21 cellular contexts compared by ENCODE assay signal in the genomic region with DNA sequence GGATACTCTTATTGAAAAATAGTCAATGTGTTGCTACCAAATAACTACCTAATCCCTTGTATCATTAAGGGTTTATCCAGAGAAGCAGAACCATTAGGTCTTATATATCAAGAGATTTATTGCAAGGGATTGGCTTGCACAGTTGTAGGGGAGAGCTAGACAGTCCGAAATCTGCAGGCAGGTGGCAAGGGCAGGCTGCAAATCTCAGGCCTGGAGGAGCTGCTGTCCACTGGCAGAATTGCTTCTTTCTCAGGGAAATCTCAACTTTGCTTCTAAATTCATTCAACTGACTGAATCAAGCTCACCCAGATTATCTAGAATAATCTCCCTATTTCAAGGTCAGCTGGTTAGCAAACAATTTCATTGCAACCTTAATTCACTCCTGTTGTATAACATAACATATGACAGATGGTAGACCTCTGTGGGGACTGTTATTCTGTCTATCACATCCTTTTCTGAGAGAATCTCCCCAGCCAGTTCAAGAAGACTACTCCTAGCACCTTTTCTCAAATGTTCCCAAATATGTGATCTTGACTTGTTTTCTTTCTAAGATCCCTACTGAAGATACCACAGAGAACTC.
DNase-seq lines count a peak whose midpoint lies in the region; ATAC-seq, FAIRE-seq and TF ChIP-seq lines count a peak whose summit lies in the region.
"Had no signal": no experiment of that assay in that cellular context is flagged by ENCODE, and none has a peak within 500 bp of the region (broad histone marks: within the 10 kb centered on the region; RNA-seq: fewer than 3 reads in every experiment).

No MANE protein-coding gene starts in this region.

- H3K4me3 ChIP-seq in liver (ENCODE audit: low read depth in 1 of 3, low read length in 3 of 3) (no peak overlapping the region), HepG2 (replicated peaks in 1 of 3; ENCODE audit: insufficient read depth in 1 of 3, low read depth in 2 of 3, low read length in 3 of 3) (no peak overlapping the region)
- H3K4me3 ChIP-seq: BLaER1 treated with 17β-estradiol and CSF1 and Interleukin-3, amounts not matched to agents 10 nM and 100 nM; GM23248 had no signal

- TF ChIP-seq CTCF in liver (IDR thresholded peaks at IDR 0.05; ENCODE audit: low read depth, low read length, missing input control) (no peak), HepG2 (CRISPR knock-in tag; IDR thresholded peaks at IDR 0.05) (no peak), nephron (IDR thresholded peaks at IDR 0.05; ENCODE audit: unreplicated experiment in 3 of 3) (no peak)

- H3K4me1 ChIP-seq in liver (ENCODE audit: control insufficient read depth in 4 of 4, insufficient read depth in 4 of 4, low read length in 3 of 4): peaks cover 2 to 8% (median 8%) of the 10 kb centered on the region in 4 donors
- no peaks in the 10 kb centered on the region for H3K4me1 ChIP-seq in HepG2 (ENCODE audit: insufficient read depth, low read length)
- H3K4me1 ChIP-seq: BLaER1 treated with 17β-estradiol and CSF1 and Interleukin-3, amounts not matched to agents 10 nM and 100 nM had no signal

- in situ Hi-C loops in HepG2 (cut with HindIII; ENCODE audit: extremely low pct_ligation_motif_present, low pct_unique_long_range_greater_than_20kb): no loop called here

- no peaks in the 10 kb centered on the region for H3K27me3 Mint-ChIP-seq in nephron (ENCODE audit: low read depth)
- H3K27me3 Mint-ChIP-seq in stimulated activated memory B cell treated with anti-CD40 and anti-IgM and Interleukin-4, amounts not matched to agents 10 μg/mL and 1 μg/mL and 100 μg/mL, for 72 hours: peaks cover under 1% of the 10 kb centered on the region

- H3K27ac ChIP-seq in liver (ENCODE audit: low read depth in 1 of 2, low read length in 2 of 2) (no peak overlapping the region), HepG2 (ENCODE audit: extremely low read length, insufficient read depth, low read length) (no peak overlapping the region)
- H3K27ac ChIP-seq: BLaER1 treated with 17β-estradiol and CSF1 and Interleukin-3, amounts not matched to agents 10 nM and 100 nM; GM23248 had no signal

- H3K9ac ChIP-seq in liver (ENCODE audit: low read depth in 1 of 2, low read length in 2 of 2) (no peak overlapping the region), HepG2 (ENCODE audit: insufficient read depth, low read depth, low read length) (no peak overlapping the region)
- H3K9ac ChIP-seq: BLaER1 treated with 17β-estradiol and CSF1 and Interleukin-3, amounts not matched to agents 10 nM and 100 nM; GM23248 had no signal

- 88% methylated on average over 1 of the region's 1 CpG for WGBS in liver
- WGBS in HepG2 (ENCODE audit: low lambda C conversion rate): 0% methylated on average over 1 of the region's 1 CpG

- BruUV-seq in HepG2 (replicated peaks; lab: Mats Ljungman, UMichigan): no TSS peak

- H3K79me2 ChIP-seq in HepG2 (ENCODE audit: insufficient read depth, low read length): no peaks in the 10 kb centered on the region

- FAIRE-seq in HepG2 (lab: Jason Lieb, UNC) (no peak), HTR-8/SVneo (lab: Jason Lieb, UNC) (no peak)
- FAIRE-seq: G401.6, GM12891, GM19239, H54 had no signal

- TF ChIP-seq RAD21 in liver (IDR thresholded peaks at IDR 0.05): no peak
- TF ChIP-seq RAD21 in HepG2 (CRISPR knock-in tag; IDR thresholded peaks at IDR 0.05): no peak

- intact Hi-C loops in HepG2 (cut with micrococcal nuclease; ENCODE audit: unreplicated experiment): no loop called here

- H3K4me3 Mint-ChIP-seq in nephron: no peak overlapping the region
- H3K4me3 Mint-ChIP-seq in stimulated activated memory B cell treated with anti-CD40 and anti-IgM and Interleukin-4, amounts not matched to agents 10 μg/mL and 1 μg/mL and 100 μg/mL, for 72 hours: no peak overlapping the region
- H3K4me3 Mint-ChIP-seq: B cell; CD8-positive, alpha-beta T cell had no signal

- TF ChIP-seq EP300 in HepG2 (IDR thresholded peaks at IDR 0.05; ENCODE audit: low read depth in 2 of 2, low read length in 2 of 2): no peak
- TF ChIP-seq EP300 in HepG2 (CRISPR knock-in tag; IDR thresholded peaks at IDR 0.05; ENCODE audit: borderline replicate concordance): no peak

- no peak overlapping the region for H3K4me2 ChIP-seq in HepG2 (ENCODE audit: low read depth, low read length)
- H3K4me2 ChIP-seq: BLaER1 treated with 17β-estradiol and CSF1 and Interleukin-3, amounts not matched to agents 10 nM and 100 nM had no signal

- H3K27ac Mint-ChIP-seq in nephron: peak overlapping the region; percentile 6 to 39 (median 18)
- no peak overlapping the region for H3K27ac Mint-ChIP-seq in stimulated activated memory B cell treated with anti-CD40 and anti-IgM and Interleukin-4, amounts not matched to agents 10 μg/mL and 1 μg/mL and 100 μg/mL, for 72 hours
- H3K27ac Mint-ChIP-seq: B cell; CD8-positive, alpha-beta T cell had no signal

- POLR2A ChIA-PET in HepG2 (lab: Yijun Ruan, JAX): no interaction called here

- no peak for TF ChIP-seq POLR2A in HepG2 (IDR thresholded peaks at IDR 0.05; ENCODE audit: insufficient read depth in 1 of 2, low read depth in 2 of 2, low read length in 2 of 2)

- no peaks in the 10 kb centered on the region for H3K36me3 Mint-ChIP-seq in nephron (ENCODE audit: low read depth)
- H3K36me3 Mint-ChIP-seq in stimulated activated memory B cell treated with anti-CD40 and anti-IgM and Interleukin-4, amounts not matched to agents 10 μg/mL and 1 μg/mL and 100 μg/mL, for 72 hours: no peaks in the 10 kb centered on the region
- H3K36me3 Mint-ChIP-seq: CD8-positive, alpha-beta T cell had no signal

- H3K9me3 ChIP-seq in liver (ENCODE audit: control insufficient read depth in 4 of 4, low read length in 3 of 4): no peaks in the 10 kb centered on the region
- no peaks in the 10 kb centered on the region for H3K9me3 ChIP-seq in HepG2 (ENCODE audit: low read length)
- H3K9me3 ChIP-seq: BLaER1 treated with 17β-estradiol and CSF1 and Interleukin-3, amounts not matched to agents 10 nM and 100 nM had no signal

- no peaks in the 10 kb centered on the region for H3K27me3 ChIP-seq in liver (ENCODE audit: control insufficient read depth in 4 of 4, insufficient read depth in 4 of 4, low read length in 3 of 4)
- peaks cover 0 to 2% of the 10 kb centered on the region in 2 experiments; a peak in 1 of 5 replicates for H3K27me3 ChIP-seq in HepG2 (ENCODE audit: control insufficient read depth in 1 of 2, insufficient read depth in 2 of 2, low read length in 2 of 2)
- H3K27me3 ChIP-seq: BLaER1 treated with 17β-estradiol and CSF1 and Interleukin-3, amounts not matched to agents 10 nM and 100 nM had no signal

- DNase-seq in HepG2 (ENCODE audit: low spot score) (no peak), NCI-H69 (lab: John Stamatoyannopoulos, UW) (peak; percentile 56), cerebellar cortex (ENCODE audit: low spot score) (peak; percentile 76), HTR-8/SVneo (ENCODE audit: insufficient read length, low spot score) (no peak)
- DNase-seq: CD8-positive, alpha-beta T cell; DMS53; DND-41; EL; GM23248; HCEC 1CT; KG1 had no signal

- CTCF ChIA-PET in HepG2 (lab: Yijun Ruan, JAX; ENCODE audit: low intra/inter-chr PET ratio, low total read pairs): no interaction called here

- H3K4me1 Mint-ChIP-seq in nephron: peaks cover 21% of the 10 kb centered on the region
- no peaks in the 10 kb centered on the region for H3K4me1 Mint-ChIP-seq in stimulated activated memory B cell treated with anti-CD40 and anti-IgM and Interleukin-4, amounts not matched to agents 10 μg/mL and 1 μg/mL and 100 μg/mL, for 72 hours
- H3K4me1 Mint-ChIP-seq: B cell had no signal

- no peak overlapping the region for H2AFZ ChIP-seq in HepG2 (ENCODE audit: low read length)
- H2AFZ ChIP-seq: GM23248 had no signal

- no peak for ATAC-seq in HepG2
- no peak for ATAC-seq in HG02571 (IDR thresholded peaks at IDR 0.05; ENCODE audit: unreplicated experiment)
- ATAC-seq in stimulated activated memory B cell treated with anti-CD40 and anti-IgM and Interleukin-4, amounts not matched to agents 10 μg/mL and 1 μg/mL and 100 μg/mL, for 72 hours: no peak
- ATAC-seq: CD8-positive, alpha-beta T cell had no signal

- H3K9me3 Mint-ChIP-seq in nephron: no peaks in the 10 kb centered on the region
- H3K9me3 Mint-ChIP-seq in stimulated activated memory B cell treated with anti-CD40 and anti-IgM and Interleukin-4, amounts not matched to agents 10 μg/mL and 1 μg/mL and 100 μg/mL, for 72 hours: no peaks in the 10 kb centered on the region
- H3K9me3 Mint-ChIP-seq: CD8-positive, alpha-beta T cell had no signal

- H4K20me1 ChIP-seq in HepG2 (ENCODE audit: insufficient read depth, low read length): no peaks in the 10 kb centered on the region
- H4K20me1 ChIP-seq: BLaER1 treated with 17β-estradiol and CSF1 and Interleukin-3, amounts not matched to agents 10 nM and 100 nM had no signal

- no peaks in the 10 kb centered on the region for H3K36me3 ChIP-seq in liver (ENCODE audit: control insufficient read depth in 4 of 4, insufficient read depth in 3 of 4, low read depth in 1 of 4, low read length in 3 of 4)
- no peaks in the 10 kb centered on the region for H3K36me3 ChIP-seq in HepG2 (replicated peaks in 1 of 2; ENCODE audit: control insufficient read depth in 1 of 2, insufficient read depth in 2 of 2, low read length in 2 of 2)
- H3K36me3 ChIP-seq: BLaER1 treated with 17β-estradiol and CSF1 and Interleukin-3, amounts not matched to agents 10 nM and 100 nM had no signal

TF ChIP-seq in HepG2, 621 proteins besides CTCF, POLR2A, EP300 and RAD21 (continues in another document):
- TF ChIP-seq ZNF720 (CRISPR knock-in tag; IDR thresholded peaks at IDR 0.05) (no peak), MIER3 (CRISPR knock-in tag; IDR thresholded peaks at IDR 0.05; ENCODE audit: borderline replicate concordance) (no peak), ZNF34 (CRISPR knock-in tag; IDR thresholded peaks at IDR 0.05; ENCODE audit: borderline replicate concordance) (no peak), ZSCAN21 (CRISPR knock-in tag; IDR thresholded peaks at IDR 0.05; ENCODE audit: borderline replicate concordance) (no peak)

Comparison
In these comparisons a context has a peak if more than half of its experiments do, and no peak if none do; other contexts are left out.
1. DNase-seq: peak in NCI-H69 (single experiment) and cerebellar cortex (single experiment); none in HepG2 (single experiment) and HTR-8/SVneo (single experiment).